In genomic region chr10:29473087-29473356, GRCh38 we compare ENCODE assay signal across 1 cellular context.
TF ChIP-seq lines count a peak whose summit lies in the region.

No MANE protein-coding gene starts in this region.

TF ChIP-seq in IMR-90, 13 proteins besides CTCF, POLR2A, EP300 and RAD21:
- TF ChIP-seq CEBPB (IDR thresholded peaks at IDR 0.05; ENCODE audit: low read depth, low read length) (no peak), MXI1 (IDR thresholded peaks at IDR 0.05; ENCODE audit: borderline replicate concordance, low read depth, low read length) (no peak), USF2 (IDR thresholded peaks at IDR 0.05; ENCODE audit: low read depth, low read length) (no peak), RFX5 (IDR thresholded peaks at IDR 0.05; ENCODE audit: low read depth, low read length) (no peak), MAZ (IDR thresholded peaks at IDR 0.05; ENCODE audit: borderline replicate concordance, low read depth, low read length) (no peak), RCOR1 (IDR thresholded peaks at IDR 0.05; ENCODE audit: insufficient replicate concordance, low read length) (no peak), SMC3 (IDR thresholded peaks at IDR 0.05; ENCODE audit: low read depth, low read length) (no peak), CHD1 (IDR thresholded peaks at IDR 0.05; ENCODE audit: low read depth, low read length) (no peak), NFE2L2 (IDR thresholded peaks at IDR 0.05; ENCODE audit: low read depth, low read length) (no peak), BHLHE40 (IDR thresholded peaks at IDR 0.05; ENCODE audit: low read depth, low read length) (no peak), ELK1 (IDR thresholded peaks at IDR 0.05; ENCODE audit: borderline replicate concordance, low read depth, low read length) (no peak), FOS (IDR thresholded peaks at IDR 0.05; ENCODE audit: low read depth, low read length) (no peak), MAFK (IDR thresholded peaks at IDR 0.05; ENCODE audit: low read depth, low read length) (no peak)
